In genomic region chr21:45186709-45187108, GRCh38 we compare ENCODE assay signal across 19 cellular contexts.
DNase-seq lines count a peak whose midpoint lies in the region; ATAC-seq and TF ChIP-seq lines count a peak whose summit lies in the region.
"Had no signal": no experiment of that assay in that cellular context is flagged by ENCODE, and none has a peak within 500 bp of the region (broad histone marks: within the 10 kb centered on the region; RNA-seq: fewer than 3 reads in every experiment).

No MANE protein-coding gene starts in this region.

- peaks cover 89% of the 10 kb centered on the region for H3K36me3 ChIP-seq in BLaER1
- H3K36me3 ChIP-seq in HEK293 (ENCODE audit: control insufficient read depth in 2 of 2, insufficient read depth in 1 of 2, low read length in 2 of 2), result peaks cover 4 to 33% of the 10 kb centered on the region in 2 experiments; a peak in 2 of 3 replicates
- peaks cover 82% of the 10 kb centered on the region for H3K36me3 ChIP-seq in adipocyte (ENCODE audit: control insufficient read depth, insufficient read depth, low read length, severe bottlenecking)

- H3K27me3 Mint-ChIP-seq in endothelial cell (ENCODE audit: unreplicated experiment), result no peaks in the 10 kb centered on the region

- H3K4me2 ChIP-seq in BLaER1, result no peak overlapping the region
- H3K4me2 ChIP-seq: A549, GM23338 had no signal

- CTCF ChIA-PET in HEK293 (lab: Yijun Ruan, JAX), result interaction anchor here (1.6 kb wide), 1 partner anchor 48 kb away, joined by 3 read pairs; no protein-coding TSS in a partner anchor

- H4K20me1 ChIP-seq in BLaER1, result no peaks in the 10 kb centered on the region

- H3K9ac ChIP-seq in BLaER1, result no peak overlapping the region
- no peak overlapping the region for H3K9ac ChIP-seq in adipocyte (ENCODE audit: low read length)

- H3K4me3 Mint-ChIP-seq in endothelial cell (ENCODE audit: unreplicated experiment), result peak overlapping the region; percentile 70
- H3K4me3 Mint-ChIP-seq: CD8-positive, alpha-beta T cell; GM23338 had no signal

- H3K4me1 ChIP-seq in BLaER1 (no peaks in the 10 kb centered on the region), HEK293 (ENCODE audit: control insufficient read depth, insufficient read depth, low read length) (no peaks in the 10 kb centered on the region), adipocyte (ENCODE audit: control insufficient read depth, insufficient read depth, low read length) (no peaks in the 10 kb centered on the region)
- H3K4me1 ChIP-seq: A549, BE2C, Caco-2, HAP-1 had no signal

- H3K4me3 ChIP-seq in BLaER1 (peak overlapping the region; percentile 20; the same call in 1 of the 2 replicates), HEK293 (ENCODE audit: low read depth, low read length) (no peak overlapping the region), adipocyte (ENCODE audit: low read length) (peak overlapping the region; percentile 48)
- H3K4me3 ChIP-seq: A549, GM23338, HAP-1 had no signal

- TF ChIP-seq CTCF in HEK293 (tag by site-specific recombination; IDR thresholded peaks at IDR 0.05) (no peak), endothelial cell (IDR thresholded peaks at IDR 0.05; ENCODE audit: unreplicated experiment) (no peak)

- DNase-seq in adipocyte (ENCODE audit: low read depth), result no peak
- DNase-seq in endothelial cell (ENCODE audit: low spot score), result no peak
- DNase-seq in glomerular visceral epithelial cell (ENCODE audit: extremely low spot score), result no peak
- DNase-seq: 8988T; ACHN; AML-193; BE2C; C1 segment of cervical spinal cord; Caco-2; CD8-positive, alpha-beta T cell; DMS153; DND-41 had no signal

- H3K27ac ChIP-seq in BLaER1, result no peak overlapping the region
- no peak overlapping the region for H3K27ac ChIP-seq in HEK293 (ENCODE audit: extremely low read depth, low read depth, low read length)
- H3K27ac ChIP-seq: A549 had no signal

- POLR2A ChIA-PET in HEK293 (lab: Yijun Ruan, JAX), result no interaction called here

- peaks cover 5% of the 10 kb centered on the region for H3K9me3 Mint-ChIP-seq in endothelial cell (ENCODE audit: unreplicated experiment)

- no peaks in the 10 kb centered on the region for H3K4me1 Mint-ChIP-seq in endothelial cell (ENCODE audit: unreplicated experiment)

- ATAC-seq in HG03342 (IDR thresholded peaks at IDR 0.05; ENCODE audit: unreplicated experiment) (no peak), GM18517 (IDR thresholded peaks at IDR 0.05; ENCODE audit: unreplicated experiment) (no peak)
- ATAC-seq: A549; CD8-positive, alpha-beta T cell; GM23338 had no signal

- H3K9me3 ChIP-seq in BLaER1, result peaks cover 65% of the 10 kb centered on the region
- no peaks in the 10 kb centered on the region for H3K9me3 ChIP-seq in HEK293 (ENCODE audit: control insufficient read depth, insufficient read depth, low read depth, low read length)
- peaks cover 50% of the 10 kb centered on the region for H3K9me3 ChIP-seq in adipocyte (ENCODE audit: control insufficient read depth, low read length)
- H3K9me3 ChIP-seq: BE2C had no signal

- H3K27me3 ChIP-seq in BLaER1 (no peaks in the 10 kb centered on the region), adipocyte (replicated peaks; ENCODE audit: control insufficient read depth, insufficient read depth, low read length) (no peaks in the 10 kb centered on the region)
- H3K27me3 ChIP-seq: BE2C had no signal

- H3K36me3 Mint-ChIP-seq in endothelial cell (ENCODE audit: low read depth, unreplicated experiment), result peaks cover 54% of the 10 kb centered on the region

- no peak overlapping the region for H3K27ac Mint-ChIP-seq in endothelial cell (ENCODE audit: unreplicated experiment)
- H3K27ac Mint-ChIP-seq: CD8-positive, alpha-beta T cell; GM23338 had no signal

TF ChIP-seq in HEK293, 187 proteins besides CTCF, POLR2A, EP300 and RAD21:
- TF ChIP-seq ZNF280D (tag by site-specific recombination; IDR thresholded peaks at IDR 0.05), result peak; percentile 99
- TF ChIP-seq PBX3 (CRISPR knock-in tag; IDR thresholded peaks at IDR 0.05), result no peak
- TF ChIP-seq SETDB1 (IDR thresholded peaks at IDR 0.05; ENCODE audit: insufficient read length, low read length), result peak; percentile 50
- TF ChIP-seq ZNF24 (tag by site-specific recombination; IDR thresholded peaks at IDR 0.05), result no peak
TF ChIP-seq in HEK293: peak in this region for 2.
